In the genomic region with DNA sequence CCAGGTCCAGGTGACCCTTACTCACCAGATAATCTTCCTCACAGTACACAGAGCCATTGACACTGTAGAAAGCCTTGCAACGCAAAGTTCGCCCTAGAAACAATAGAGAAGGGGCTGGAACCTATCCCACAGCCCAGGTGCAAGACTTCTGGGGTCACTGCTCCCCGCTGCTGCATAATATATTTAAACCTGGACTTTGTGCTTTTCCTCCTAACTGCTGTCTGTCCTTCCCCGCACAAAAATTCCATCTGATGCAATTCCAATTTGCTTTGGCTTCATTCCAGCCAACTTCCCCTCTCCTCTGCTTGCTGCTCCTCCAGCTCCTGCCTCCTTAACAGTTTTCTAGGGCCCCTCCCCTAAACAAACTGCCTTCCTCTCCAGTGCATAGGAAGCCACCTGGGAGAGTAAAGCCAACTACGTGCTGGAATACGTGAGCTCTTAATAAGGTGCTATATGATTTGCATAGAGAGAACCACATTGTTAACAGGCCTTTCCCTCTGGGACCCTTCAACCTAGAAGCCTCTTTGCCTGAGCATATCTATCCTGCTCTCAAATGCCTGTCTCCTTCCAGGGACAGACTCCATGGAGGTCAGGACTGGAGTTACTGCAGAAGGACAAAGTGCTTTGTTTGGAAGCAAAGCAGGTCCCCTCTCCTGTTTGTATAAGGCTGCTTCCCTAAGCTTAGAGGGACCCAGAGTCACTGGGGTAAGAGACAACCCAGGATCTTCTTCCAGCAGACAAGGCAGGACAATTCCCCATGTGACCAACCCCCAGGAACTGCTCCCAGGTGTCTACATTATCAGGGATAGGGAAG, we compare ENCODE assay signal across 1 cellular context.
TF ChIP-seq lines count a peak whose summit lies in the region.

No MANE protein-coding gene starts in this region.

TF ChIP-seq in K562, 482 proteins besides CTCF, POLR2A, EP300 and RAD21 (continued from another document):
- TF ChIP-seq ZBTB40 (IDR thresholded peaks at IDR 0.05) (no peak), ZBTB40 (CRISPR knock-in tag; IDR thresholded peaks at IDR 0.05) (no peak), CHD1 (IDR thresholded peaks at IDR 0.05; ENCODE audit: low read length) (no peak), RAD51 (IDR thresholded peaks at IDR 0.05; ENCODE audit: borderline replicate concordance, low read depth) (peak; percentile 8; the same call in 1 of the 2 replicates), BRD9 (IDR thresholded peaks at IDR 0.05; ENCODE audit: low read depth, partially characterized antibody) (no peak), RNF2 (IDR thresholded peaks at IDR 0.05) (no peak; the same call in 1 of the 2 replicates), BHLHE40 (IDR thresholded peaks at IDR 0.05; ENCODE audit: low read length) (no peak)
- TF ChIP-seq, protein P1, sequence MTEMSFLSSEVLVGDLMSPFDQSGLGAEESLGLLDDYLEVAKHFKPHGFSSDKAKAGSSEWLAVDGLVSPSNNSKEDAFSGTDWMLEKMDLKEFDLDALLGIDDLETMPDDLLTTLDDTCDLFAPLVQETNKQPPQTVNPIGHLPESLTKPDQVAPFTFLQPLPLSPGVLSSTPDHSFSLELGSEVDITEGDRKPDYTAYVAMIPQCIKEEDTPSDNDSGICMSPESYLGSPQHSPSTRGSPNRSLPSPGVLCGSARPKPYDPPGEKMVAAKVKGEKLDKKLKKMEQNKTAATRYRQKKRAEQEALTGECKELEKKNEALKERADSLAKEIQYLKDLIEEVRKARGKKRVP (CRISPR knock-in tag; IDR thresholded peaks at IDR 0.05): 0 out of 2 replicates have a peak, but pooled peaks have one; percentile 37
- TF ChIP-seq, protein P2, sequence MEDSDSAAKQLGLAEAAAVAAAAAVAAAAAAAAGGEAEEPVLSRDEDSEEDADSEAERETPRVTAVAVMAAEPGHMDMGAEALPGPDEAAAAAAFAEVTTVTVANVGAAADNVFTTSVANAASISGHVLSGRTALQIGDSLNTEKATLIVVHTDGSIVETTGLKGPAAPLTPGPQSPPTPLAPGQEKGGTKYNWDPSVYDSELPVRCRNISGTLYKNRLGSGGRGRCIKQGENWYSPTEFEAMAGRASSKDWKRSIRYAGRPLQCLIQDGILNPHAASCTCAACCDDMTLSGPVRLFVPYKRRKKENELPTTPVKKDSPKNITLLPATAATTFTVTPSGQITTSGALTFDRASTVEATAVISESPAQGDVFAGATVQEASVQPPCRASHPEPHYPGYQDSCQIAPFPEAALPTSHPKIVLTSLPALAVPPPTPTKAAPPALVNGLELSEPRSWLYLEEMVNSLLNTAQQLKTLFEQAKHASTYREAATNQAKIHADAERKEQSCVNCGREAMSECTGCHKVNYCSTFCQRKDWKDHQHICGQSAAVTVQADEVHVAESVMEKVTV (CRISPR knock-in tag; IDR thresholded peaks at IDR 0.05): no peak
- TF ChIP-seq, protein P3, sequence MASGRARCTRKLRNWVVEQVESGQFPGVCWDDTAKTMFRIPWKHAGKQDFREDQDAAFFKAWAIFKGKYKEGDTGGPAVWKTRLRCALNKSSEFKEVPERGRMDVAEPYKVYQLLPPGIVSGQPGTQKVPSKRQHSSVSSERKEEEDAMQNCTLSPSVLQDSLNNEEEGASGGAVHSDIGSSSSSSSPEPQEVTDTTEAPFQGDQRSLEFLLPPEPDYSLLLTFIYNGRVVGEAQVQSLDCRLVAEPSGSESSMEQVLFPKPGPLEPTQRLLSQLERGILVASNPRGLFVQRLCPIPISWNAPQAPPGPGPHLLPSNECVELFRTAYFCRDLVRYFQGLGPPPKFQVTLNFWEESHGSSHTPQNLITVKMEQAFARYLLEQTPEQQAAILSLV (tag; IDR thresholded peaks at IDR 0.05): no peak
TF ChIP-seq in K562: peak in this region for 6.
